1 cellular context compared by ENCODE assay signal in the genomic region with DNA sequence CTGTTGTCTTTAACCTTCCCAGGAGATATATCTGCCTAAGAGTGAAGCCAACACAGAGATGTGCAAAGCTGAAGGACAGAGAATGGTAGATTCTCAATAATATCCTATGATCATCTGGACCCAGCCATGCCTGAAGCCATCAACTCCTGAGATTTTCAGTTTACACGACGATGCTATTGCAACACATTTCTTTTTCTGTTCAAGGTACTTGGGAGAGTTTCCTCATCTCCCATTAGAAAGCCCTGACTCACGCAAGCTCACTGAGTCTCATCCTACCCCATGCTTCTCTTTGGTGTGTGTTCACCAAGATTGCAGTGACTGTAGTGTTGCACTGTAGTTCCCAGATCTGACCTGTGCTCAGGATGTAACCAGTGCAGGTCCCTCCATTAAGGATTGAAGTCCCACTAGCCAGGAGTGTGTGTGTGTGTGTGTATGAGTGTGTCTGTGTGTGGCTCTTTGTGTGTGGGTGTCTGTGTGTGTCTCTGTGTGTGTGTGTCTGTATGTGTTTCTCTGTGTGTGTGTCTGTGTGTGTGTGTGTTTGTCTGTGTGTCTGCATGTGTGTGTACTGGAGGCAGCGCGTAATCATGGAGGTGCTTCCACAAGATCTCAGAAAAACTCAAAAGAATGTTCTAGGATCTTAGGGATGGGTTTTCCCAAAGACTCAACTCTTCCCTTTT.
TF ChIP-seq lines count a peak whose summit lies in the region.

No MANE protein-coding gene starts in this region.

TF ChIP-seq in IMR-90, 13 proteins besides CTCF, POLR2A, EP300 and RAD21:
- TF ChIP-seq CHD1 (IDR thresholded peaks at IDR 0.05; ENCODE audit: low read depth, low read length) (no peak), CEBPB (IDR thresholded peaks at IDR 0.05; ENCODE audit: low read depth, low read length) (no peak), RCOR1 (IDR thresholded peaks at IDR 0.05; ENCODE audit: insufficient replicate concordance, low read length) (no peak), NFE2L2 (IDR thresholded peaks at IDR 0.05; ENCODE audit: low read depth, low read length) (no peak), SMC3 (IDR thresholded peaks at IDR 0.05; ENCODE audit: low read depth, low read length) (no peak)
